Comparison of ENCODE assay signal across 32 cellular contexts in genomic region chr10:79471776-79472175, GRCh38.
"Had no signal": no experiment of that assay in that cellular context is flagged by ENCODE, and none has a peak within 500 bp of the region (broad histone marks: within the 10 kb centered on the region; RNA-seq: fewer than 3 reads in every experiment).

No MANE protein-coding gene starts in this region.

- H3K36me3 Mint-ChIP-seq: naive thymus-derived CD4-positive, alpha-beta T cell; natural killer cell; stimulated activated memory B cell treated with anti-CD40 and anti-IgM and Interleukin-4, amounts not matched to agents 10 μg/mL and 1 μg/mL and 100 μg/mL, for 72 hours; type B pancreatic cell had no signal

- DNase-seq: naive thymus-derived CD4-positive, alpha-beta T cell; natural killer cell; nephron progenitor cell; nucleus accumbens; ovary; psoas muscle; right cardiac atrium; spleen; stimulated activated CD4-positive, alpha-beta T cell treated with anti-CD3 and anti-CD28 coated beads, Interleukin-12 subunit alpha, Interleukin-12 subunit beta, amount 100 ng/mL, for 4 hours; stimulated activated CD4-positive, alpha-beta T cell treated with anti-CD3 and anti-CD28 coated beads, Interleukin-1b, Interleukin-23, amount 100 ng/mL, for 48 hours; stimulated activated CD4-positive, alpha-beta T cell treated with anti-CD3 and anti-CD28 coated beads, Interleukin-4, amount 100 ng/mL, for 1 hour; stimulated activated CD4-positive, alpha-beta T cell treated with anti-CD3 and anti-CD28 coated beads, Interleukin-4, amount 100 ng/mL, for 4 hours; stimulated activated CD8-positive, alpha-beta memory T cell treated with anti-CD3 and anti-CD28 coated beads, Interleukin-4, amount 100 ng/mL, for 48 hours; stimulated activated naive CD4-positive, alpha-beta T cell; stimulated activated naive CD8-positive, alpha-beta T cell treated with anti-CD3 and anti-CD28 coated beads, Interleukin-15, amount 100 ng/mL, for 72 hours; stimulated activated naive CD8-positive, alpha-beta T cell treated with anti-CD3 and anti-CD28 coated beads, Interleukin-15, Interleukin-2, amounts not matched to agents 100 U/mL and 50 U/mL, for 24 hours; substantia nigra; testis; transverse colon; upper lobe of right lung; uterus had no signal

- H3K27ac Mint-ChIP-seq: natural killer cell; nephron progenitor cell; progenitor cell of endocrine pancreas; stimulated activated memory B cell treated with anti-CD40 and anti-IgM and Interleukin-4, amounts not matched to agents 10 μg/mL and 1 μg/mL and 100 μg/mL, for 72 hours; stimulated activated naive CD8-positive, alpha-beta T cell treated with anti-CD3 and anti-CD28 coated beads, Interleukin-15, amount 100 ng/mL, for 72 hours; type B pancreatic cell had no signal

- H3K4me1 ChIP-seq: parathyroid adenoma, suprapubic skin, uterus had no signal

- H3K4me1 Mint-ChIP-seq: natural killer cell; stimulated activated memory B cell treated with anti-CD40 and anti-IgM and Interleukin-4, amounts not matched to agents 10 μg/mL and 1 μg/mL and 100 μg/mL, for 72 hours; stimulated activated naive CD8-positive, alpha-beta T cell treated with anti-CD3 and anti-CD28 coated beads, Interleukin-15, amount 100 ng/mL, for 72 hours had no signal

- ATAC-seq: naive thymus-derived CD4-positive, alpha-beta T cell; natural killer cell; psoas muscle; right cardiac atrium; sciatic nerve; stimulated activated memory B cell treated with anti-CD40 and anti-IgM and Interleukin-4, amounts not matched to agents 10 μg/mL and 1 μg/mL and 100 μg/mL, for 72 hours; stimulated activated naive CD8-positive, alpha-beta T cell treated with anti-CD3 and anti-CD28 coated beads, Interleukin-15, amount 100 ng/mL, for 72 hours; stimulated activated naive CD8-positive, alpha-beta T cell treated with anti-CD3 and anti-CD28 coated beads, Interleukin-15, Interleukin-2, amounts not matched to agents 100 U/mL and 50 U/mL, for 24 hours; upper lobe of right lung had no signal

- H3K9me3 ChIP-seq: neutrophil, ovary, psoas muscle, spleen, suprapubic skin, testis, tibial artery, transverse colon, upper lobe of right lung, uterus had no signal

- H3K79me2 ChIP-seq: parathyroid adenoma had no signal

- H3K9me3 Mint-ChIP-seq: naive thymus-derived CD4-positive, alpha-beta T cell; natural killer cell; nephron progenitor cell; neural crest cell; stimulated activated memory B cell treated with anti-CD40 and anti-IgM and Interleukin-4, amounts not matched to agents 10 μg/mL and 1 μg/mL and 100 μg/mL, for 72 hours; stimulated activated naive CD8-positive, alpha-beta T cell treated with anti-CD3 and anti-CD28 coated beads, Interleukin-15, amount 100 ng/mL, for 72 hours; type B pancreatic cell had no signal

- H3K27me3 ChIP-seq: neutrophil, ovary, spleen, suprapubic skin, testis, tibial artery, transverse colon, upper lobe of right lung, uterus had no signal

- H3K4me3 Mint-ChIP-seq: naive thymus-derived CD4-positive, alpha-beta T cell; natural killer cell; nephron progenitor cell; neural crest cell; stimulated activated memory B cell treated with anti-CD40 and anti-IgM and Interleukin-4, amounts not matched to agents 10 μg/mL and 1 μg/mL and 100 μg/mL, for 72 hours; stimulated activated naive CD8-positive, alpha-beta T cell treated with anti-CD3 and anti-CD28 coated beads, Interleukin-15, amount 100 ng/mL, for 72 hours; type B pancreatic cell had no signal

- H2AFZ ChIP-seq: parathyroid adenoma had no signal

- H3K36me3 ChIP-seq: neutrophil, ovary, spleen, suprapubic skin, tibial artery, transverse colon, upper lobe of right lung, uterus had no signal

- H3K4me2 ChIP-seq: smooth muscle cell had no signal

- H3K4me3 ChIP-seq: ovary, psoas muscle, skin epidermis, smooth muscle cell, spleen, suprapubic skin, testis, tibial artery, transverse colon, upper lobe of right lung, uterus had no signal

- H3K27ac ChIP-seq: neutrophil, ovary, parathyroid adenoma, psoas muscle, skin epidermis, spleen, suprapubic skin, testis, tibial artery, transverse colon, upper lobe of right lung, uterus had no signal

- H3K9ac ChIP-seq: parathyroid adenoma had no signal
